19 cellular contexts compared by ENCODE assay signal in the genomic region with DNA sequence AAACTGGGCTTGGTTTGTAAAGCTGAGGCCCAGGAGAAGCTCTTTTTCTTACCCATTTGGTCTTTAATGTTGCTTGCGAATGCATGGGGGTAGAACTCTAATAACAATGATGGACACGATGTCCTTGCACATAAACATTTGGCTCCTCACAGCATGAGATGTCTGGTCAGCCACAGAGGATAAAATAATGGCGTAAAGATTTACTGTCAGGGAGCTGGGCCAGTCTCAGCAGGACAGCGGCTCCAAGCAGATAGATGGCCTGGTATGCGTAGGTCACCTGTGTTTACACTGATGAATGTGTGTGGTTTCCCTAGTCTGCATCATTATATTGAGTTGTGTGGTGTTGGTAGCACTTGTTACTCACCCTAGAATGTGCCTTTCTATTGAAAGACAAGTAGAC.
DNase-seq lines count a peak whose midpoint lies in the region; ATAC-seq and TF ChIP-seq lines count a peak whose summit lies in the region.
"Had no signal": no experiment of that assay in that cellular context is flagged by ENCODE, and none has a peak within 500 bp of the region (broad histone marks: within the 10 kb centered on the region; RNA-seq: fewer than 3 reads in every experiment).

No MANE protein-coding gene starts in this region.

- peaks cover 2% of the 10 kb centered on the region for H3K27me3 ChIP-seq in kidney epithelial cell (ENCODE audit: control insufficient read depth, insufficient read depth, low read length)
- H3K27me3 ChIP-seq in psoas muscle (ENCODE audit: insufficient read depth in 3 of 3, low read length in 2 of 3): no peaks in the 10 kb centered on the region
- H3K27me3 ChIP-seq: breast epithelium, dorsolateral prefrontal cortex, esophagus squamous epithelium, SJSA1, stomach had no signal

- no peak overlapping the region for H3K27ac Mint-ChIP-seq in activated CD4-positive, alpha-beta memory T cell treated with anti-CD3 and anti-CD28 coated beads, Interleukin-2, amount 10 ng/mL, durations not matched to agents 7 days and 5 days
- H3K27ac Mint-ChIP-seq: immature natural killer cell had no signal

- WGBS in psoas muscle, 3 donors: 49 to 67% (median 59%) methylated on average over 5 of the region's 5 CpGs

- peaks cover 5% of the 10 kb centered on the region for H3K9me3 Mint-ChIP-seq in activated CD4-positive, alpha-beta memory T cell treated with anti-CD3 and anti-CD28 coated beads, Interleukin-2, amount 10 ng/mL, durations not matched to agents 7 days and 5 days

- peak; percentile 56 for DNase-seq in DMS153 (lab: John Stamatoyannopoulos, UW)
- DNase-seq in NCI-H146 (lab: John Stamatoyannopoulos, UW): peak; percentile 97
- DNase-seq in SHP77 treated with DMSO at 0.1 percent for 48 hours (lab: John Stamatoyannopoulos, UW): peak; percentile 68
- peak; percentile 10 for DNase-seq in kidney epithelial cell (ENCODE audit: low read depth)
- DNase-seq in GM10248 (ENCODE audit: extremely low spot score): no peak
- DNase-seq in psoas muscle: no peak
- no peak for DNase-seq in activated CD4-positive, alpha-beta memory T cell treated with anti-CD3 and anti-CD28 coated beads, Interleukin-2, amount 10 ng/mL, durations not matched to agents 7 days and 5 days
- DNase-seq: activated CD8-positive, alpha-beta memory T cell treated with anti-CD3 and anti-CD28 coated beads, Interleukin-2, amount 50 U/mL, for 4 hours; esophagus squamous epithelium; glutamatergic neuron; H7; immature natural killer cell; NCI-H187 treated with DMSO at 0.1 percent for 48 hours; right cardiac atrium; stomach had no signal

- intact Hi-C loops in psoas muscle (cut with DNase I): no loop called here

- no peaks in the 10 kb centered on the region for H3K27me3 Mint-ChIP-seq in activated CD4-positive, alpha-beta memory T cell treated with anti-CD3 and anti-CD28 coated beads, Interleukin-2, amount 10 ng/mL, durations not matched to agents 7 days and 5 days

- no peaks in the 10 kb centered on the region for H3K4me1 ChIP-seq in psoas muscle
- H3K4me1 ChIP-seq: breast epithelium, esophagus squamous epithelium, SJSA1, stomach had no signal

- H3K4me3 Mint-ChIP-seq in activated CD4-positive, alpha-beta memory T cell treated with anti-CD3 and anti-CD28 coated beads, Interleukin-2, amount 10 ng/mL, durations not matched to agents 7 days and 5 days: no peak overlapping the region
- H3K4me3 Mint-ChIP-seq: immature natural killer cell had no signal

- peaks cover 4% of the 10 kb centered on the region for H3K4me1 Mint-ChIP-seq in activated CD4-positive, alpha-beta memory T cell treated with anti-CD3 and anti-CD28 coated beads, Interleukin-2, amount 10 ng/mL, durations not matched to agents 7 days and 5 days

- H3K27ac ChIP-seq in psoas muscle: no peak overlapping the region
- H3K27ac ChIP-seq: breast epithelium, dorsolateral prefrontal cortex, esophagus squamous epithelium, SJSA1, stomach had no signal

- no peaks in the 10 kb centered on the region for H3K9me3 ChIP-seq in psoas muscle
- H3K9me3 ChIP-seq: breast epithelium, esophagus squamous epithelium, stomach had no signal

- POLR2A ChIA-PET in GM10248 (lab: Yijun Ruan, JAX): no interaction called here
- POLR2A ChIA-PET in activated CD4-positive, alpha-beta memory T cell treated with anti-CD3 and anti-CD28 coated beads, Interleukin-2, amount 10 ng/mL, durations not matched to agents 7 days and 5 days (lab: Charles Lee): no interaction called here

- H3K4me3 ChIP-seq in kidney epithelial cell (ENCODE audit: low read depth, low read length) (no peak overlapping the region), psoas muscle (no peak overlapping the region)
- H3K4me3 ChIP-seq: breast epithelium, dorsolateral prefrontal cortex, esophagus squamous epithelium, SJSA1, stomach had no signal

- H3K36me3 Mint-ChIP-seq in activated CD4-positive, alpha-beta memory T cell treated with anti-CD3 and anti-CD28 coated beads, Interleukin-2, amount 10 ng/mL, durations not matched to agents 7 days and 5 days (ENCODE audit: low read depth): no peaks in the 10 kb centered on the region
- H3K36me3 Mint-ChIP-seq: immature natural killer cell had no signal

- H3K36me3 ChIP-seq in kidney epithelial cell (ENCODE audit: control insufficient read depth, insufficient read depth, low read length) (no peaks in the 10 kb centered on the region), psoas muscle (ENCODE audit: insufficient read depth in 1 of 2, low read depth in 1 of 2) (no peaks in the 10 kb centered on the region)
- H3K36me3 ChIP-seq: breast epithelium, esophagus squamous epithelium, SJSA1, stomach had no signal

- no peak for TF ChIP-seq CTCF in kidney epithelial cell (IDR thresholded peaks at IDR 0.05; ENCODE audit: insufficient read depth, low read length, poor library complexity, severe bottlenecking)
- no peak for TF ChIP-seq CTCF in GM10248 (IDR thresholded peaks at IDR 0.05; ENCODE audit: control extremely low read depth, extremely low read depth, low read depth, missing control alignments)
- TF ChIP-seq CTCF in psoas muscle (IDR thresholded peaks at IDR 0.05): no peak

- CTCF ChIA-PET in GM10248 (lab: Yijun Ruan, JAX): no interaction called here
- CTCF ChIA-PET in activated CD4-positive, alpha-beta memory T cell treated with anti-CD3 and anti-CD28 coated beads, Interleukin-2, amount 10 ng/mL, durations not matched to agents 7 days and 5 days (lab: Charles Lee): no interaction called here

- ATAC-seq in psoas muscle (no peak), HG03280 (IDR thresholded peaks at IDR 0.05; ENCODE audit: unreplicated experiment) (no peak)
- ATAC-seq: right cardiac atrium had no signal

Comparison
In these comparisons a context has a peak if more than half of its experiments do, and no peak if none do; other contexts are left out.
1. DNase-seq: peak in DMS153 (single experiment), NCI-H146 (single experiment), SHP77 treated with DMSO at 0.1 percent for 48 hours (single experiment) and kidney epithelial cell (single experiment); none in GM10248 (single experiment), psoas muscle (0 of 2) and activated CD4-positive, alpha-beta memory T cell treated with anti-CD3 and anti-CD28 coated beads, Interleukin-2, amount 10 ng/mL, durations not matched to agents 7 days and 5 days (single experiment).